ENCODE assay signal across 8 cellular contexts in the genomic region with DNA sequence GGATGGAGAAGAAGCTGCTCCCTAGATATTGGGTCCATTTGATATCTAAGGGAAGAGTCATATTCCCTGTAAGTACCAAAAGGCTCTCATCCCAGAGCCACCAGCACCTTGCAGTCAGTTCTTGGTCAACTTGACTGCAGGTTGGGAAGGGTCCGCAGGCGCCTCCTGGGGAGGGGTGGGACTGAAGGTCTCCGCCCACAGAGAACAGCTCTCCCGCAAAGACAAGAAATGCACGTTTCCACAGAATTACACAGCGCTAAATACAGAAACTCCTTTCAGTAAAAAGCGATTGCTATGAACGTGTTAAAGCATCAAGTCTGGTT. TPM values are rescaled to one million over a fixed set of nuclear protein-coding genes. Genes with fewer than 3 reads are reported as not detected.
DNase-seq lines count a peak whose midpoint lies in the region; ATAC-seq, FAIRE-seq and TF ChIP-seq lines count a peak whose summit lies in the region.

No MANE protein-coding gene starts in this region.

- BruUV-seq in Caco-2 (replicated peaks; lab: Mats Ljungman, UMichigan) (TSS peak; percentile 72), PC-9 (replicated peaks; lab: Mats Ljungman, UMichigan) (TSS peak; percentile 74)

- peak overlapping the region; percentile 78 for H2AFZ ChIP-seq in PC-9

- no peak for DNase-seq in Caco-2
- DNase-seq in PC-9: no peak
- no peak for DNase-seq in epithelial cell of proximal tubule (ENCODE audit: low read depth)
- peak in 1 of 6 donors; percentile 30 for DNase-seq in pancreas
- no peak for DNase-seq in COLO829 (ENCODE audit: low spot score)
- no peak for DNase-seq in AG20443 (ENCODE audit: low spot score)
- no peak for DNase-seq in DMS114 treated with DMSO at 0.1 percent for 48 hours (lab: John Stamatoyannopoulos, UW; ENCODE audit: unreplicated experiment)
- no peak for DNase-seq in NCI-H226

- H3K9me3 Mint-ChIP-seq in Caco-2 (ENCODE audit: unreplicated experiment): no peaks in the 10 kb centered on the region

- no peak for FAIRE-seq in pancreas (lab: Jason Lieb, UNC)

- H3K27me3 Mint-ChIP-seq in Caco-2 (ENCODE audit: insufficient read depth, unreplicated experiment): no peaks in the 10 kb centered on the region

- peaks cover 21% of the 10 kb centered on the region for H3K4me1 Mint-ChIP-seq in Caco-2 (ENCODE audit: low read depth, unreplicated experiment)

- CTCF ChIA-PET in Caco-2 (lab: Charles Lee): interaction anchor here (0.5 to 4.4 kb wide), 15 partner anchors 14 to 134 kb away, joined by 3 to 68 read pairs (median 5); a partner anchor contains a TSS
- CTCF ChIA-PET in PC-9 (lab: Charles Lee): interaction anchor here (0.6 to 2.8 kb wide), 5 partner anchors 14 to 255 kb away, joined by 4 to 17 read pairs (median 7); no protein-coding TSS in a partner anchor

- peak overlapping the region; percentile 16 for H3K27ac ChIP-seq in PC-9
- H3K27ac ChIP-seq in pancreas: peak overlapping the region; percentile 99

- no peaks in the 10 kb centered on the region for H3K27me3 ChIP-seq in Caco-2 (replicated peaks; ENCODE audit: control insufficient read depth, insufficient read depth, low read length)
- H3K27me3 ChIP-seq in PC-9 (ENCODE audit: insufficient read depth, low read depth): no peaks in the 10 kb centered on the region
- no peaks in the 10 kb centered on the region for H3K27me3 ChIP-seq in pancreas

- H4K20me1 ChIP-seq in PC-9 (ENCODE audit: insufficient read depth): peaks cover 15% of the 10 kb centered on the region; the same call in 1 of the 2 replicates

- peaks cover 9% of the 10 kb centered on the region for H3K36me3 Mint-ChIP-seq in Caco-2 (ENCODE audit: insufficient read depth, unreplicated experiment)

- peak overlapping the region; percentile 76 for H3K4me2 ChIP-seq in PC-9

- H3K4me3 Mint-ChIP-seq in Caco-2 (ENCODE audit: unreplicated experiment): peak overlapping the region; percentile 95

- H3K27ac Mint-ChIP-seq in Caco-2 (ENCODE audit: unreplicated experiment): peak overlapping the region; percentile 93

- H3K4me3 ChIP-seq in Caco-2 (ENCODE audit: low read depth, low read length): peak overlapping the region; percentile 100
- H3K4me3 ChIP-seq in PC-9: peak overlapping the region; percentile 61
- H3K4me3 ChIP-seq in epithelial cell of proximal tubule (ENCODE audit: low read depth, low read length): peak overlapping the region; percentile 64
- peak overlapping the region; percentile 24 to 97 (median 94) for H3K4me3 ChIP-seq in pancreas

- TF ChIP-seq CTCF in Caco-2 (IDR thresholded peaks at IDR 0.05; ENCODE audit: insufficient read depth in 1 of 2, low read depth in 1 of 2, low read length in 1 of 2, severe bottlenecking in 1 of 2, unreplicated experiment in 1 of 2): no peak
- no peak for TF ChIP-seq CTCF in PC-9 (conservative IDR thresholded peaks at IDR 0.05)
- TF ChIP-seq CTCF in epithelial cell of proximal tubule (conservative IDR thresholded peaks at IDR 0.05; ENCODE audit: low read depth, low read length): no peak
- no peak for TF ChIP-seq CTCF in pancreas (IDR thresholded peaks at IDR 0.05)

- H3K9me2 ChIP-seq in PC-9 (ENCODE audit: insufficient read depth): no peaks in the 10 kb centered on the region

- ATAC-seq in pancreas: no peak

- H3K79me2 ChIP-seq in PC-9 (ENCODE audit: low read depth): peaks cover 39% of the 10 kb centered on the region

- peaks cover 33% of the 10 kb centered on the region for H3F3A ChIP-seq in PC-9 (ENCODE audit: insufficient read depth, low read depth)

- H3K9me3 ChIP-seq in Caco-2 (no peaks in the 10 kb centered on the region), PC-9 (ENCODE audit: insufficient read depth, low read depth) (no peaks in the 10 kb centered on the region), pancreas (no peaks in the 10 kb centered on the region)

- intact Hi-C loops in Caco-2 (cut with micrococcal nuclease; ENCODE audit: unreplicated experiment) (loop anchor here (5.0 kb wide), 1 partner anchor 376 kb away; a partner anchor contains a TSS), PC-9 (cut with micrococcal nuclease; ENCODE audit: unreplicated experiment) (loop anchor here (10.0 kb wide), 1 partner anchor 77 kb away; a partner anchor contains a TSS), pancreas (cut with DNase I) (no loop called here)

- H3K36me3 ChIP-seq in Caco-2 (ENCODE audit: control insufficient read depth, insufficient read depth, low read length) (no peaks in the 10 kb centered on the region; the same call in 1 of the 2 replicates), PC-9 (ENCODE audit: low read depth) (no peaks in the 10 kb centered on the region), pancreas (no peaks in the 10 kb centered on the region)

- POLR2A ChIA-PET in Caco-2 (lab: Charles Lee) (interaction anchor here (0.6 to 3.7 kb wide), 10 partner anchors 14 to 1678 kb away, joined by 3 to 19 read pairs (median 5); a partner anchor contains a TSS), PC-9 (lab: Charles Lee; ENCODE audit: unreplicated experiment) (no interaction called here)

- H3K4me1 ChIP-seq in Caco-2 (peaks cover 14% of the 10 kb centered on the region), PC-9 (replicated peaks; ENCODE audit: insufficient read depth) (peaks cover 24% of the 10 kb centered on the region), pancreas (peaks cover 13 to 17% (median 14%) of the 10 kb centered on the region in 3 donors)

- WGBS in pancreas, 2 donors: 4 to 5% methylated on average over 8 of the region's 8 CpGs

RNA-seq across cellular contexts. Expression of a gene that starts 0.9 kb away (rescaled TPM):
- total RNA-seq in Caco-2 (2022) (60.8 and 67.8 TPM in 2 replicates), PC-9 (2021) (35.3 and 39.0 TPM in 2 replicates), epithelial cell of proximal tubule (25.9 and 32.0 TPM in 2 replicates), pancreas (10 to 100 TPM; 15.6 to 25.2 (median 17.0) TPM)
- polyA plus RNA-seq in pancreas: 10 to 100 TPM; 13.3 to 18.9 TPM

RNA-seq across cellular contexts. Expression of a gene that starts 32.8 kb away (rescaled TPM):
- 87.9 and 90.4 TPM in 2 replicates for total RNA-seq in Caco-2 (2022)
- 76.7 and 113 TPM in 2 replicates for total RNA-seq in PC-9 (2021)
- 44.5 and 74.9 TPM in 2 replicates for total RNA-seq in epithelial cell of proximal tubule
- total RNA-seq in pancreas: 10 to 100 TPM; 31.8 to 53.8 (median 34.0) TPM
- 10 to 100 TPM; 43.3 to 49.1 TPM for polyA plus RNA-seq in pancreas

Comparison
In these comparisons a context has a peak if more than half of its experiments do, and no peak if none do; other contexts are left out.
1. intact Hi-C loops: an anchor here in Caco-2 (5.0 kb wide) and PC-9 (10.0 kb wide); none called in pancreas.